ENCODE assay signal across 8 cellular contexts in genomic region chr12:55933158-55933798, GRCh38. TPM values are rescaled to one million over a fixed set of nuclear protein-coding genes. Genes with fewer than 3 reads are reported as not detected.
DNase-seq lines count a peak whose midpoint lies in the region; TF ChIP-seq lines count a peak whose summit lies in the region.

No MANE protein-coding gene starts in this region.

- H3K4me3 Mint-ChIP-seq in HFFc6 = peak overlapping the region; percentile 91

- intact Hi-C loops in ascending aorta (cut with DNase I) (loop anchor here (2.0 kb wide), 1 partner anchor 116 kb away; the partner anchor contains the start of gene SARNP), testis (cut with DNase I; ENCODE audit: low total_unique reads) (loop anchor here (10.0 kb wide), 1 partner anchor 188 kb away; the partner anchor contains the start of gene GDF11)

- H3K36me3 Mint-ChIP-seq in HFFc6 (ENCODE audit: low read depth) = peaks cover 6% of the 10 kb centered on the region; the same call in 1 of the 2 replicates

- H3K27ac ChIP-seq in ascending aorta (peak overlapping the region; percentile 92 to 95), mesodermal cell (ENCODE audit: low read depth, low read length, severe bottlenecking) (peak overlapping the region; percentile 65), testis (no peak overlapping the region)

- DNase-seq in ACHN = peak; percentile 70
- DNase-seq in HFFc6 = no peak
- peak; percentile 42 to 82 for DNase-seq in ascending aorta (ENCODE audit: low spot score in 2 of 2)
- DNase-seq in foreskin melanocyte = no peak
- no peak for DNase-seq in GM13977 (ENCODE audit: low spot score)
- DNase-seq in hepatic stellate cell (ENCODE audit: low spot score) = no peak
- DNase-seq in testis = no peak

- no peaks in the 10 kb centered on the region; the same call in 1 of the 2 replicates for H3K27me3 Mint-ChIP-seq in HFFc6 (ENCODE audit: insufficient read depth)

- H3K36me3 ChIP-seq in ascending aorta = peaks cover 0 to 5% of the 10 kb centered on the region in 2 donors
- peaks cover 10% of the 10 kb centered on the region for H3K36me3 ChIP-seq in mesodermal cell (ENCODE audit: control insufficient read depth, insufficient read depth, low read length)
- H3K36me3 ChIP-seq in testis (ENCODE audit: low read depth, missing control alignments) = no peaks in the 10 kb centered on the region

- H3K4me1 ChIP-seq in ascending aorta = peaks cover 8 to 23% of the 10 kb centered on the region in 2 donors
- peaks cover 42% of the 10 kb centered on the region for H3K4me1 ChIP-seq in mesodermal cell (ENCODE audit: control insufficient read depth, insufficient read depth, low read length, poor library complexity, severe bottlenecking)
- H3K4me1 ChIP-seq in testis = peaks cover 17% of the 10 kb centered on the region

- H3K27ac Mint-ChIP-seq in HFFc6 = peak overlapping the region; percentile 92

- H3K9me3 Mint-ChIP-seq in HFFc6 = no peaks in the 10 kb centered on the region

- peaks cover 83% of the 10 kb centered on the region for H3K4me1 Mint-ChIP-seq in HFFc6 (ENCODE audit: low read depth)

- WGBS in mesodermal cell (ENCODE audit: insufficient coverage in 2 of 2), 2 experiments = 83 to 91% methylated on average over 3 of the region's 7 CpGs
- 76 to 80% methylated on average over 7 of the region's 7 CpGs for WGBS in testis, 2 donors

- TF ChIP-seq CTCF in HFFc6 (IDR thresholded peaks at IDR 0.05) (no peak), ascending aorta (IDR thresholded peaks at IDR 0.05) (no peak), GM13977 (IDR thresholded peaks at IDR 0.05; ENCODE audit: extremely low read depth, insufficient read depth, missing control alignments) (no peak), testis (IDR thresholded peaks at IDR 0.05) (no peak)

- in situ Hi-C loops in ACHN (cut with HindIII; ENCODE audit: low pct_ligation_motif_present, low pct_unique_long_range_greater_than_20kb, low sequenced_read_pairs) (no loop called here), GM13977 (cut with MboI; ENCODE audit: low pct_unique_long_range_greater_than_20kb, low sequenced_read_pairs, unreplicated experiment) (no loop called here)

- H3K27me3 ChIP-seq in ascending aorta = no peaks in the 10 kb centered on the region
- no peaks in the 10 kb centered on the region for H3K27me3 ChIP-seq in testis

- peak overlapping the region; percentile 72 to 98 for H3K4me3 ChIP-seq in ascending aorta
- peak overlapping the region; percentile 62 for H3K4me3 ChIP-seq in mesodermal cell (ENCODE audit: extremely low read depth, insufficient read depth, low read length, poor library complexity, severe bottlenecking)
- no peak overlapping the region for H3K4me3 ChIP-seq in testis

- no peak for TF ChIP-seq POLR2A in testis (IDR thresholded peaks at IDR 0.05)

- H3K9me3 ChIP-seq in ascending aorta (no peaks in the 10 kb centered on the region), mesodermal cell (ENCODE audit: control insufficient read depth, low read length) (no peaks in the 10 kb centered on the region), testis (no peaks in the 10 kb centered on the region)

RNA-seq across cellular contexts. Expression of gene DGKA, which starts 2.3 kb away (rescaled TPM):
- 10 to 100 TPM; 67.1 to 87.4 (median 79.6) TPM for total RNA-seq in HFFc6 (2021; fragmentation: NEBNext Ultra II Directional; extraction: Animal tissue kit (Norgen Biotek cat#: 25700))
- 48.6 TPM for total RNA-seq in ascending aorta
- polyA plus RNA-seq in mesodermal cell (2013, experiment 1 of 2) = 69.6 TPM
- 61.0 TPM for polyA plus RNA-seq in mesodermal cell (2013, experiment 2 of 2)
- total RNA-seq in testis = 10 to 100 TPM; 28.9 to 40.4 TPM
- 40.3 TPM for polyA plus RNA-seq in testis (ENCODE audit: insufficient read depth, low read depth, low replicate concordance)

RNA-seq across cellular contexts. Expression of gene PYM1, which starts 5.6 kb away (rescaled TPM):
- 10 to 100 TPM; 25.0 to 32.3 (median 28.3) TPM for total RNA-seq in HFFc6 (2021; fragmentation: NEBNext Ultra II Directional; extraction: Animal tissue kit (Norgen Biotek cat#: 25700))
- 83.7 TPM for total RNA-seq in ascending aorta
- polyA plus RNA-seq in mesodermal cell (2013, experiment 1 of 2) = 63.4 TPM
- 59.8 TPM for polyA plus RNA-seq in mesodermal cell (2013, experiment 2 of 2)
- total RNA-seq in testis = 10 to 100 TPM; 51.8 to 71.3 TPM
- polyA plus RNA-seq in testis (ENCODE audit: insufficient read depth, low read depth, low replicate concordance) = 51.6 TPM

RNA-seq across cellular contexts. Expression of gene PMEL, which starts 32.6 kb away (rescaled TPM):
- 1 to 10 TPM in 1 of 6 experiments, under 1 TPM in 5; 0.47 to 1.3 (median 0.59) TPM for total RNA-seq in HFFc6 (2021; fragmentation: NEBNext Ultra II Directional; extraction: Animal tissue kit (Norgen Biotek cat#: 25700))
- total RNA-seq in ascending aorta = not detected
- polyA plus RNA-seq in mesodermal cell (2013, experiment 1 of 2) = 48.8 TPM
- 27.0 TPM for polyA plus RNA-seq in mesodermal cell (2013, experiment 2 of 2)
- total RNA-seq in testis = 10 to 100 TPM in 1 of 2 donors, 1 to 10 TPM in 1; 8.9 to 11.1 TPM
- polyA plus RNA-seq in testis (ENCODE audit: insufficient read depth, low read depth, low replicate concordance) = 8.2 TPM

RNA-seq across cellular contexts. Expression of gene CDK2, which starts 33.4 kb away (rescaled TPM):
- total RNA-seq in HFFc6 (2021; fragmentation: NEBNext Ultra II Directional; extraction: Animal tissue kit (Norgen Biotek cat#: 25700)) = 10 to 100 TPM; 27.1 to 61.0 (median 53.9) TPM
- total RNA-seq in ascending aorta = 24.5 TPM
- polyA plus RNA-seq in mesodermal cell (2013, experiment 1 of 2) = 51.1 TPM
- 49.6 TPM for polyA plus RNA-seq in mesodermal cell (2013, experiment 2 of 2)
- 10 to 100 TPM; 16.5 to 20.3 TPM for total RNA-seq in testis
- polyA plus RNA-seq in testis (ENCODE audit: insufficient read depth, low read depth, low replicate concordance) = 19.8 TPM

RNA-seq across cellular contexts. Expression of gene RAB5B, which starts 40.6 kb away (rescaled TPM):
- 100 to 1,000 TPM in 2 of 6 experiments, 10 to 100 TPM in 4; 90.2 to 107 (median 96.5) TPM for total RNA-seq in HFFc6 (2021; fragmentation: NEBNext Ultra II Directional; extraction: Animal tissue kit (Norgen Biotek cat#: 25700))
- 48.0 TPM for total RNA-seq in ascending aorta
- 108 TPM for polyA plus RNA-seq in mesodermal cell (2013, experiment 1 of 2)
- polyA plus RNA-seq in mesodermal cell (2013, experiment 2 of 2) = 91.2 TPM
- total RNA-seq in testis = 100 to 1,000 TPM; 144 to 198 TPM
- polyA plus RNA-seq in testis (ENCODE audit: insufficient read depth, low read depth, low replicate concordance) = 139 TPM

Comparison
In these comparisons a context has a peak if more than half of its experiments do, and no peak if none do; other contexts are left out.
1. DNase-seq: peak in ACHN (single experiment) and ascending aorta (2 of 2); none in HFFc6 (single experiment), foreskin melanocyte (single experiment), GM13977 (single experiment), hepatic stellate cell (single experiment) and testis (single experiment).
2. H3K27ac ChIP-seq: peak in ascending aorta (2 of 2) and mesodermal cell (single experiment); none in testis (0 of 2).
3. H3K4me3 ChIP-seq: peak in ascending aorta (2 of 2) and mesodermal cell (single experiment); none in testis (0 of 2).